16 cellular contexts compared by ENCODE assay signal in the genomic region with DNA sequence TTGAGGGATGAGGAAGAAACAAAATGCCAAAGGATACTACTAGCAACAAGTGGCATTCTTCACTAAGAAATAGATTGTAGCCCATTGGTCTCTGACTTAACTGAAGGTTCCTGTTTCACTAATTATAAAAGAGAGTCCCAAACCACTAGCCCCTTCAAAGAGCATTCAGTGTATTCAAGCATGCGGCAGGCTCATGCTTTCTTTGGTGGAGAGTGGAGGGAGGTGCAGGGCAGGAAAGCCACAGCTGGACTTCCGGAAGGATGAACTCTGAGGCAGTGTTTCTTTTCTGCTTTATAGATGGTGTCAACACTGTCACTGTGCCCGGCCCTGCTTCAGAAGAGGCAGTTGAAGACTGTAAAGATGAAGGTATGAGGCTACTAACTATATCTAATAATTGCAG.
DNase-seq lines count a peak whose midpoint lies in the region; ATAC-seq, FAIRE-seq and TF ChIP-seq lines count a peak whose summit lies in the region.
"Had no signal": no experiment of that assay in that cellular context is flagged by ENCODE, and none has a peak within 500 bp of the region (broad histone marks: within the 10 kb centered on the region; RNA-seq: fewer than 3 reads in every experiment).

No MANE protein-coding gene starts in this region.

- H4K20me1 ChIP-seq in H1 (replicated peaks in 1 of 2; ENCODE audit: control insufficient read depth in 1 of 2, insufficient read depth in 2 of 2, low read length in 2 of 2) = no peaks in the 10 kb centered on the region

- no peak overlapping the region for H3K14ac ChIP-seq in H1 (ENCODE audit: insufficient read length)

- no peak overlapping the region for H3K4me2 ChIP-seq in H1 (ENCODE audit: insufficient read depth in 1 of 2, low read depth in 2 of 2, low read length in 2 of 2)

- no peaks in the 10 kb centered on the region for H3K9me3 Mint-ChIP-seq in activated CD4-positive, alpha-beta T cell treated with anti-CD3 and anti-CD28 coated beads, Interleukin-2, amount 10 ng/mL, durations not matched to agents 7 days and 5 days
- H3K9me3 Mint-ChIP-seq in natural killer cell treated with Interleukin-12 subunit alpha and Interleukin-12 subunit beta and Interleukin-15 and Interleukin-18, amount 100 ng/mL, for 72 hours = peaks cover 4% of the 10 kb centered on the region

- no peaks in the 10 kb centered on the region for H3K79me1 ChIP-seq in H1 (ENCODE audit: low read depth, low read length)

- H3K18ac ChIP-seq in H1 (ENCODE audit: extremely low read depth, low read length) = no peak overlapping the region

- H2AFZ ChIP-seq in H1 (ENCODE audit: low read length) = 0 out of 2 replicates have a peak overlapping the region, but pooled peaks have one; percentile 9

- H3K36me3 Mint-ChIP-seq in activated CD4-positive, alpha-beta T cell treated with anti-CD3 and anti-CD28 coated beads, Interleukin-2, amount 10 ng/mL, durations not matched to agents 7 days and 5 days (ENCODE audit: low read depth) = no peaks in the 10 kb centered on the region
- no peaks in the 10 kb centered on the region for H3K36me3 Mint-ChIP-seq in natural killer cell treated with Interleukin-12 subunit alpha and Interleukin-12 subunit beta and Interleukin-15 and Interleukin-18, amount 100 ng/mL, for 72 hours
- H3K36me3 Mint-ChIP-seq: activated naive CD4-positive, alpha-beta T cell treated with anti-CD3 and anti-CD28 coated beads, Interleukin-2, amount 10 ng/mL, durations not matched to agents 7 days and 5 days; CD14-positive monocyte had no signal

- TF ChIP-seq RAD21 in H1 (IDR thresholded peaks at IDR 0.05 in 1 of 2, conservative IDR thresholded peaks at IDR 0.05 in 1 of 2; ENCODE audit: low read depth in 2 of 2, low read length in 2 of 2) = no peak

- no peak for TF ChIP-seq CTCF in H1 (IDR thresholded peaks at IDR 0.05; ENCODE audit: control extremely low read depth in 1 of 3, insufficient read depth in 1 of 3, low read depth in 1 of 3, low read length in 3 of 3)

- H3K9me3 ChIP-seq in H1 (ENCODE audit: insufficient read depth in 2 of 2, low read depth in 1 of 2, low read length in 1 of 2) = peaks cover 2 to 6% of the 10 kb centered on the region in 2 experiments; a peak in 2 of 4 replicates
- H3K9me3 ChIP-seq: right lobe of liver had no signal

- no peak overlapping the region for H3K4me3 Mint-ChIP-seq in activated CD4-positive, alpha-beta T cell treated with anti-CD3 and anti-CD28 coated beads, Interleukin-2, amount 10 ng/mL, durations not matched to agents 7 days and 5 days
- no peak overlapping the region for H3K4me3 Mint-ChIP-seq in natural killer cell treated with Interleukin-12 subunit alpha and Interleukin-12 subunit beta and Interleukin-15 and Interleukin-18, amount 100 ng/mL, for 72 hours
- H3K4me3 Mint-ChIP-seq: activated naive CD4-positive, alpha-beta T cell treated with anti-CD3 and anti-CD28 coated beads, Interleukin-2, amount 10 ng/mL, durations not matched to agents 7 days and 5 days; CD14-positive monocyte; dendritic cell treated with granulocyte-macrophage colony-stimulating factor and Interleukin-4, amounts not matched to agents 40 ng/mL and 50 ng/mL, for 4 days had no signal

- POLR2A ChIA-PET in H1 (lab: Charles Lee; ENCODE audit: partially characterized antibody) = no interaction called here
- POLR2A ChIA-PET in activated CD4-positive, alpha-beta T cell treated with anti-CD3 and anti-CD28 coated beads, Interleukin-2, amount 10 ng/mL, durations not matched to agents 7 days and 5 days (lab: Charles Lee) = no interaction called here

- TF ChIP-seq POLR2A in H1 (IDR thresholded peaks at IDR 0.05; ENCODE audit: control extremely low read depth in 1 of 2, low read depth in 2 of 2, low read length in 2 of 2) = no peak

- no peak for TF ChIP-seq EP300 in H1 (IDR thresholded peaks at IDR 0.05; ENCODE audit: borderline replicate concordance in 1 of 2, low read depth in 2 of 2, low read length in 2 of 2)

- H2BK120ac ChIP-seq in H1 (replicated peaks; ENCODE audit: low read depth, low read length) = no peak overlapping the region

- no peak overlapping the region for H3K56ac ChIP-seq in H1 (replicated peaks; ENCODE audit: insufficient read length, low read depth, low read length)

- no peak overlapping the region for H4K5ac ChIP-seq in H1 (ENCODE audit: insufficient read length, low read depth, low read length)

- no peaks in the 10 kb centered on the region for H3K36me3 ChIP-seq in H1 (ENCODE audit: control insufficient read depth in 2 of 4, insufficient read depth in 4 of 4, low read length in 3 of 4)
- H3K36me3 ChIP-seq: lower lobe of right lung, right lobe of liver had no signal

- no peaks in the 10 kb centered on the region for H3K27me3 Mint-ChIP-seq in activated CD4-positive, alpha-beta T cell treated with anti-CD3 and anti-CD28 coated beads, Interleukin-2, amount 10 ng/mL, durations not matched to agents 7 days and 5 days
- H3K27me3 Mint-ChIP-seq in natural killer cell treated with Interleukin-12 subunit alpha and Interleukin-12 subunit beta and Interleukin-15 and Interleukin-18, amount 100 ng/mL, for 72 hours = peaks cover 0 to 2% of the 10 kb centered on the region in 2 donors
- H3K27me3 Mint-ChIP-seq: activated naive CD4-positive, alpha-beta T cell treated with anti-CD3 and anti-CD28 coated beads, Interleukin-2, amount 10 ng/mL, durations not matched to agents 7 days and 5 days; dendritic cell treated with granulocyte-macrophage colony-stimulating factor and Interleukin-4, amounts not matched to agents 40 ng/mL and 50 ng/mL, for 4 days had no signal

- H2AK5ac ChIP-seq in H1 (ENCODE audit: low read depth, low read length) = no peak overlapping the region

- no peak for FAIRE-seq in H1 (lab: Jason Lieb, UNC)

- ATAC-seq in GM18508 (IDR thresholded peaks at IDR 0.05; ENCODE audit: insufficient read depth, unreplicated experiment) = peak; percentile 76
- peak; percentile 92 for ATAC-seq in GM21381 (IDR thresholded peaks at IDR 0.05; ENCODE audit: unreplicated experiment)
- peak; percentile 81 for ATAC-seq in HG03066 (IDR thresholded peaks at IDR 0.05; ENCODE audit: low read depth, unreplicated experiment)
- ATAC-seq in natural killer cell treated with Interleukin-12 subunit alpha and Interleukin-12 subunit beta and Interleukin-15 and Interleukin-18, amount 100 ng/mL, for 72 hours = no peak
- ATAC-seq: lower lobe of right lung, right lobe of liver had no signal

- no peak overlapping the region for H2BK12ac ChIP-seq in H1 (ENCODE audit: low read depth, low read length)

- CTCF ChIA-PET in H1 (lab: Charles Lee; ENCODE audit: partially characterized antibody) = no interaction called here
- CTCF ChIA-PET in activated CD4-positive, alpha-beta T cell treated with anti-CD3 and anti-CD28 coated beads, Interleukin-2, amount 10 ng/mL, durations not matched to agents 7 days and 5 days (lab: Charles Lee) = no interaction called here

- no peak overlapping the region for H4K8ac ChIP-seq in H1 (ENCODE audit: extremely low read depth, insufficient read depth, low read length)

- no peak overlapping the region for H4K91ac ChIP-seq in H1 (replicated peaks; ENCODE audit: insufficient read length, low read length)

- no peak overlapping the region for H3K27ac Mint-ChIP-seq in activated CD4-positive, alpha-beta T cell treated with anti-CD3 and anti-CD28 coated beads, Interleukin-2, amount 10 ng/mL, durations not matched to agents 7 days and 5 days
- no peak overlapping the region for H3K27ac Mint-ChIP-seq in natural killer cell treated with Interleukin-12 subunit alpha and Interleukin-12 subunit beta and Interleukin-15 and Interleukin-18, amount 100 ng/mL, for 72 hours
- H3K27ac Mint-ChIP-seq: activated naive CD4-positive, alpha-beta T cell treated with anti-CD3 and anti-CD28 coated beads, Interleukin-2, amount 10 ng/mL, durations not matched to agents 7 days and 5 days; CD14-positive monocyte; dendritic cell treated with granulocyte-macrophage colony-stimulating factor and Interleukin-4, amounts not matched to agents 40 ng/mL and 50 ng/mL, for 4 days had no signal

- H3K23me2 ChIP-seq in H1 (ENCODE audit: low read depth, low read length) = no peaks in the 10 kb centered on the region

- no peaks in the 10 kb centered on the region for H3K79me2 ChIP-seq in H1 (ENCODE audit: control insufficient read depth in 1 of 2, insufficient read depth in 2 of 2, low read length in 2 of 2)

- H2BK15ac ChIP-seq in H1 (ENCODE audit: low read length) = no peak overlapping the region

- no peaks in the 10 kb centered on the region for H3K27me3 ChIP-seq in H1 (replicated peaks in 1 of 4; ENCODE audit: control insufficient read depth in 3 of 4, extremely low read depth in 1 of 4, insufficient read depth in 3 of 4, low read length in 3 of 4)
- H3K27me3 ChIP-seq: right lobe of liver had no signal

- H2BK20ac ChIP-seq in H1 (ENCODE audit: low read length) = no peak overlapping the region

- WGBS in H1 (ENCODE audit: extremely low coverage in 1 of 2, insufficient coverage in 1 of 2, insufficient read length in 1 of 2, insufficient replicate concordance in 2 of 2, low coverage in 1 of 2, low lambda C conversion rate in 2 of 2, missing lambda C conversion rate in 1 of 2), 2 experiments = 75% methylated on average over 3 of the region's 3 CpGs; no CpG with 5 or more reads in 1 of the 2 experiments

- H3K4me3 ChIP-seq in H1 (ENCODE audit: extremely low read depth in 1 of 4, insufficient read depth in 2 of 4, low read depth in 3 of 4, low read length in 4 of 4) = no peak overlapping the region
- H3K4me3 ChIP-seq: lower lobe of right lung, right lobe of liver had no signal

- H3K9ac ChIP-seq in H1 (replicated peaks in 1 of 4; ENCODE audit: extremely low read depth in 1 of 4, low read depth in 3 of 4, low read length in 3 of 4) = no peak overlapping the region

- no peak overlapping the region for H2BK5ac ChIP-seq in H1 (ENCODE audit: low read depth, low read length)

- no peaks in the 10 kb centered on the region for H3K4me1 Mint-ChIP-seq in activated CD4-positive, alpha-beta T cell treated with anti-CD3 and anti-CD28 coated beads, Interleukin-2, amount 10 ng/mL, durations not matched to agents 7 days and 5 days
- H3K4me1 Mint-ChIP-seq in natural killer cell treated with Interleukin-12 subunit alpha and Interleukin-12 subunit beta and Interleukin-15 and Interleukin-18, amount 100 ng/mL, for 72 hours (ENCODE audit: low read depth in 2 of 2) = no peaks in the 10 kb centered on the region
- H3K4me1 Mint-ChIP-seq: activated naive CD4-positive, alpha-beta T cell treated with anti-CD3 and anti-CD28 coated beads, Interleukin-2, amount 10 ng/mL, durations not matched to agents 7 days and 5 days; CD14-positive monocyte had no signal

- H3K27ac ChIP-seq in H1 (ENCODE audit: low read depth, low read length) = no peak overlapping the region
- H3K27ac ChIP-seq: lower lobe of right lung, right lobe of liver had no signal

- H3K4me1 ChIP-seq in H1 (replicated peaks in 1 of 4; ENCODE audit: control insufficient read depth in 3 of 4, insufficient read depth in 4 of 4, low read length in 3 of 4) = no peaks in the 10 kb centered on the region
- H3K4me1 ChIP-seq: lower lobe of right lung, right lobe of liver had no signal

- no peak overlapping the region for H3K23ac ChIP-seq in H1 (ENCODE audit: insufficient read length)

- H3K4ac ChIP-seq in H1 (replicated peaks; ENCODE audit: insufficient read length, low read depth, low read length) = no peak overlapping the region

- DNase-seq in H1 (ENCODE audit: low read depth in 1 of 2, low spot score in 2 of 2) = no peak
- no peak for DNase-seq in activated CD4-positive, CD25-positive, alpha-beta regulatory T cell treated with anti-CD3 and anti-CD28 coated beads, Interleukin-2, amount 50 U/mL, for 72 hours
- DNase-seq in activated CD4-positive, alpha-beta T cell treated with anti-CD3 and anti-CD28 coated beads, Interleukin-2, amount 10 ng/mL, durations not matched to agents 7 days and 5 days = no peak
- no peak for DNase-seq in natural killer cell treated with Interleukin-12 subunit alpha and Interleukin-12 subunit beta and Interleukin-15 and Interleukin-18, amount 100 ng/mL, for 72 hours (ENCODE audit: low spot score)
- DNase-seq in EL = no peak
- DNase-seq: activated CD4-positive, alpha-beta T cell treated with anti-CD3 and anti-CD28 coated beads for 4 hours; activated naive CD4-positive, alpha-beta T cell treated with anti-CD3 and anti-CD28 coated beads, Interleukin-2, amount 10 ng/mL, durations not matched to agents 7 days and 5 days; lower lobe of right lung; NCI-H2171; right lobe of liver; SIG-M5 had no signal

Comparison
In these comparisons a context has a peak if more than half of its experiments do, and no peak if none do; other contexts are left out.
1. ATAC-seq: peak in GM18508 (single experiment), GM21381 (single experiment) and HG03066 (single experiment); none in natural killer cell treated with Interleukin-12 subunit alpha and Interleukin-12 subunit beta and Interleukin-15 and Interleukin-18, amount 100 ng/mL, for 72 hours (0 of 2).